9 cellular contexts compared by ENCODE assay signal in the genomic region with DNA sequence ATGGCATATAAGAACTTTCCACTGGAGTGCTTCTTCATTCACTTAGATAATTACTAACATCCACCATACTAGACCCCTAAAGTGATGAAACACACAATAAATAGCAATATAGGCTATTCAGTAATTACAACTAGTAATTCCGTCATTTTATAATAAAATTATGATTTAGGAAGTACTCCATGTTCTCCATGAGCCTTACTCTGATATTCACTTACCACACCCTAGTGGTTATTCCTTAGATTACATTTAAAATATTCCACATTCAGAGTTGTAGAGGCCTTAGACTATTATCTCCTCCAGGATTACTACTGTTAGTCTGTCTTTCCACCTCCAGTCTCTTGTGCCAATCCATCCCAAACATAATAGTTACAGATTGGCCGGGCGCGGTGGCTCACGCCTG.
DNase-seq lines count a peak whose midpoint lies in the region; ATAC-seq and TF ChIP-seq lines count a peak whose summit lies in the region.
"Had no signal": no experiment of that assay in that cellular context is flagged by ENCODE, and none has a peak within 500 bp of the region (broad histone marks: within the 10 kb centered on the region; RNA-seq: fewer than 3 reads in every experiment).

No MANE protein-coding gene starts in this region.

- no peak for ATAC-seq in heart right ventricle
- ATAC-seq in Right ventricle myocardium superior (ENCODE audit: poor library complexity) = no peak
- no peak for ATAC-seq in HG03097 (IDR thresholded peaks at IDR 0.05; ENCODE audit: low FRiP score, unreplicated experiment)

- H2AFZ ChIP-seq in OCI-LY7 (ENCODE audit: low read length) = no peak overlapping the region

- POLR2A ChIA-PET in OCI-LY7 (lab: Charles Lee) = no interaction called here

- no peaks in the 10 kb centered on the region for H4K20me1 ChIP-seq in OCI-LY7 (ENCODE audit: insufficient read depth, low read length)

- no peaks in the 10 kb centered on the region for H3K9me2 ChIP-seq in OCI-LY7 (ENCODE audit: insufficient read depth, low read length)

- H3K4me3 ChIP-seq in heart right ventricle = no peak overlapping the region
- H3K4me3 ChIP-seq in OCI-LY7 (ENCODE audit: low read depth, low read length, poor library complexity, severe bottlenecking) = no peak overlapping the region
- H3K4me3 ChIP-seq in fibroblast of pulmonary artery (replicated peaks; ENCODE audit: low read depth, low read length) = no peak overlapping the region
- H3K4me3 ChIP-seq in effector memory CD4-positive, alpha-beta T cell (ENCODE audit: insufficient read depth, low read depth, low read length, poor library complexity, severe bottlenecking) = no peak overlapping the region

- H3K36me3 ChIP-seq in heart right ventricle = peaks cover 0 to 92% (median 15%) of the 10 kb centered on the region in 9 donors
- H3K36me3 ChIP-seq in OCI-LY7 (ENCODE audit: insufficient read depth, low read length) = peaks cover 86% of the 10 kb centered on the region
- H3K36me3 ChIP-seq in effector memory CD4-positive, alpha-beta T cell (ENCODE audit: control insufficient read depth, insufficient read depth, low read length) = peaks cover 42% of the 10 kb centered on the region

- H3K4me2 ChIP-seq in OCI-LY7 (ENCODE audit: low read length) = no peak overlapping the region

- H3K9me3 ChIP-seq in heart right ventricle (no peaks in the 10 kb centered on the region), OCI-LY7 (ENCODE audit: low read length) (no peaks in the 10 kb centered on the region)
- no peaks in the 10 kb centered on the region for H3K9me3 ChIP-seq in effector memory CD4-positive, alpha-beta T cell (ENCODE audit: control insufficient read depth, low read length)

- WGBS in heart right ventricle, 2 donors = 98 to 99% methylated on average over 5 of the region's 5 CpGs

- no peak overlapping the region for H3K27ac ChIP-seq in heart right ventricle
- H3K27ac ChIP-seq in OCI-LY7 (ENCODE audit: low read depth, low read length, poor library complexity, severe bottlenecking) = no peak overlapping the region
- H3K27ac ChIP-seq in effector memory CD4-positive, alpha-beta T cell (ENCODE audit: insufficient read depth, low read length, poor library complexity, severe bottlenecking) = no peak overlapping the region

- DNase-seq in heart right ventricle (no peak), Right ventricle myocardium superior (no peak), OCI-LY7 (ENCODE audit: low spot score) (no peak), fibroblast of pulmonary artery (ENCODE audit: low read depth) (peak; percentile 48), NOMO-1 treated with dmso at 0.1 percent for 144 hours (lab: John Stamatoyannopoulos, UW; ENCODE audit: unreplicated experiment) (no peak), HK-2 (ENCODE audit: unreplicated experiment) (no peak)
- DNase-seq in effector memory CD4-positive, alpha-beta T cell = no peak
- DNase-seq: NCI-H146 had no signal

- TF ChIP-seq CTCF in heart right ventricle (IDR thresholded peaks at IDR 0.05) (peak in 7 of 9 donors; percentile 8 to 49 (median 38)), OCI-LY7 (conservative IDR thresholded peaks at IDR 0.05; ENCODE audit: low read length) (peak; percentile 68), fibroblast of pulmonary artery (IDR thresholded peaks at IDR 0.05; ENCODE audit: low read length, missing control alignments) (peak; percentile 38)

- peaks cover 0 to 32% (median 12%) of the 10 kb centered on the region in 9 donors for H3K4me1 ChIP-seq in heart right ventricle
- no peaks in the 10 kb centered on the region for H3K4me1 ChIP-seq in OCI-LY7 (ENCODE audit: insufficient read depth, low read length, poor library complexity, severe bottlenecking)
- H3K4me1 ChIP-seq in effector memory CD4-positive, alpha-beta T cell (ENCODE audit: control insufficient read depth, insufficient read depth, low read length, poor library complexity, severe bottlenecking) = no peaks in the 10 kb centered on the region

- H3K79me2 ChIP-seq in OCI-LY7 (ENCODE audit: insufficient read depth, low read depth, low read length) = peaks cover 13% of the 10 kb centered on the region; the same call in 1 of the 2 replicates

- CTCF ChIA-PET in OCI-LY7 (lab: Charles Lee; ENCODE audit: unreplicated experiment) = no interaction called here

- intact Hi-C loops in heart right ventricle (cut with DNase I) = loop anchor here in 1 of 10 donors (10.0 kb wide), 1 partner anchor 53 kb away; no protein-coding TSS in a partner anchor
- intact Hi-C loops in Right ventricle myocardium superior (cut with DNase I) = no loop called here
- intact Hi-C loops in OCI-LY7 (cut with micrococcal nuclease; ENCODE audit: unreplicated experiment) = no loop called here

- no peaks in the 10 kb centered on the region for H3K27me3 ChIP-seq in heart right ventricle
- H3K27me3 ChIP-seq in effector memory CD4-positive, alpha-beta T cell (replicated peaks; ENCODE audit: control insufficient read depth, insufficient read depth, low read length, poor library complexity, severe bottlenecking) = no peaks in the 10 kb centered on the region

- BruUV-seq in OCI-LY7 (replicated peaks; lab: Mats Ljungman, UMichigan) = no TSS peak
